Comparison of ENCODE assay signal across 21 cellular contexts in genomic region chr2:37282746-37283145, GRCh38. TPM values are rescaled to one million over a fixed set of nuclear protein-coding genes. Genes with fewer than 3 reads are reported as not detected.
DNase-seq lines count a peak whose midpoint lies in the region; TF ChIP-seq lines count a peak whose summit lies in the region.
"Had no signal": no experiment of that assay in that cellular context is flagged by ENCODE, and none has a peak within 500 bp of the region (broad histone marks: within the 10 kb centered on the region; RNA-seq: fewer than 3 reads in every experiment).

No MANE protein-coding gene starts in this region.

- H4K20me1 ChIP-seq in smooth muscle cell (ENCODE audit: low read depth), result no peaks in the 10 kb centered on the region

- H3K9me3 Mint-ChIP-seq in HFFc6, result no peaks in the 10 kb centered on the region
- H3K9me3 Mint-ChIP-seq: activated T-cell treated with anti-CD3 and anti-CD28 coated beads, Interleukin-2, amount 50 U/mL, for 4 hours; CD4-positive, alpha-beta T cell; natural killer cell; stimulated activated memory B cell treated with anti-CD40 and anti-IgM and Interleukin-4, amounts not matched to agents 10 μg/mL and 1 μg/mL and 100 μg/mL, for 72 hours had no signal

- no peak overlapping the region for H3K4me2 ChIP-seq in smooth muscle cell

- H3K4me3 Mint-ChIP-seq in HFFc6, result peak overlapping the region; percentile 67
- H3K4me3 Mint-ChIP-seq: activated CD8-positive, alpha-beta T cell treated with anti-CD3 and anti-CD28 coated beads, Interleukin-2, amount 10 ng/mL, durations not matched to agents 7 days and 5 days; activated T-cell treated with anti-CD3 and anti-CD28 coated beads, Interleukin-2, amount 50 U/mL, for 4 hours; CD4-positive, alpha-beta T cell; natural killer cell; stimulated activated memory B cell treated with anti-CD40 and anti-IgM and Interleukin-4, amounts not matched to agents 10 μg/mL and 1 μg/mL and 100 μg/mL, for 72 hours had no signal

- no peaks in the 10 kb centered on the region for H3K27me3 ChIP-seq in A673 (replicated peaks; ENCODE audit: insufficient read depth, low read depth, low read length, poor library complexity)
- H3K27me3 ChIP-seq in brain microvascular endothelial cell (replicated peaks), result no peaks in the 10 kb centered on the region
- no peaks in the 10 kb centered on the region for H3K27me3 ChIP-seq in smooth muscle cell (ENCODE audit: low read depth)
- H3K27me3 ChIP-seq: thyroid gland had no signal

- BruUV-seq in A673 (replicated peaks; lab: Mats Ljungman, UMichigan), result no TSS peak

- H3K4me1 Mint-ChIP-seq in HFFc6 (ENCODE audit: low read depth), result peaks cover 38% of the 10 kb centered on the region
- H3K4me1 Mint-ChIP-seq: natural killer cell had no signal

- CTCF ChIA-PET in A673 (lab: Charles Lee), result no interaction called here

- no peak overlapping the region for H3K4me3 ChIP-seq in A673 (ENCODE audit: low read depth, low read length, poor library complexity, severe bottlenecking)
- no peak overlapping the region for H3K4me3 ChIP-seq in brain microvascular endothelial cell (ENCODE audit: low read depth, low read length)
- H3K4me3 ChIP-seq in smooth muscle cell, result no peak overlapping the region
- H3K4me3 ChIP-seq: thyroid gland had no signal

- intact Hi-C loops in A673 (cut with micrococcal nuclease; ENCODE audit: unreplicated experiment), result no loop called here

- H3K9me3 ChIP-seq in A673 (ENCODE audit: low read depth, low read length, poor library complexity, severe bottlenecking), result no peaks in the 10 kb centered on the region
- no peaks in the 10 kb centered on the region for H3K9me3 ChIP-seq in smooth muscle cell (replicated peaks; ENCODE audit: low read depth)
- H3K9me3 ChIP-seq: thyroid gland had no signal

- in situ Hi-C loops in brain microvascular endothelial cell (cut with HindIII; ENCODE audit: low pct_ligation_motif_present, low sequenced_read_pairs), result no loop called here

- peaks cover 2% of the 10 kb centered on the region for H3F3A ChIP-seq in smooth muscle cell (ENCODE audit: low read depth)

- no peak overlapping the region for H3K9ac ChIP-seq in smooth muscle cell (ENCODE audit: low read depth)
- H3K9ac ChIP-seq: parathyroid adenoma had no signal

- POLR2A ChIA-PET in A673 (lab: Charles Lee; ENCODE audit: low non-redundant PET), result no interaction called here

- no peak for TF ChIP-seq CTCF in A673 (conservative IDR thresholded peaks at IDR 0.05; ENCODE audit: low read depth, low read length)
- no peak for TF ChIP-seq CTCF in HFFc6 (IDR thresholded peaks at IDR 0.05)
- TF ChIP-seq CTCF in brain microvascular endothelial cell (IDR thresholded peaks at IDR 0.05; ENCODE audit: low read depth, low read length, missing control alignments), result no peak
- TF ChIP-seq CTCF in smooth muscle cell (IDR thresholded peaks at IDR 0.05; ENCODE audit: borderline replicate concordance, insufficient read depth, poor library complexity, severe bottlenecking), result no peak
- TF ChIP-seq CTCF in GM10266 (IDR thresholded peaks at IDR 0.05; ENCODE audit: control insufficient read depth, insufficient read depth, low read depth, missing control alignments), result no peak

- H3K27me3 Mint-ChIP-seq in HFFc6 (ENCODE audit: insufficient read depth), result no peaks in the 10 kb centered on the region; the same call in 1 of the 2 replicates
- H3K27me3 Mint-ChIP-seq: CD4-positive, alpha-beta T cell; stimulated activated memory B cell treated with anti-CD40 and anti-IgM and Interleukin-4, amounts not matched to agents 10 μg/mL and 1 μg/mL and 100 μg/mL, for 72 hours had no signal

- H3K4me1 ChIP-seq in A673 (ENCODE audit: insufficient read depth, low read length, poor library complexity, severe bottlenecking) (peaks cover 4% of the 10 kb centered on the region), smooth muscle cell (ENCODE audit: low read depth) (no peaks in the 10 kb centered on the region)
- H3K4me1 ChIP-seq: parathyroid adenoma, thyroid gland had no signal

- peaks cover 15% of the 10 kb centered on the region for H3K36me3 Mint-ChIP-seq in HFFc6 (ENCODE audit: low read depth)

- WGBS in smooth muscle cell (ENCODE audit: low lambda C conversion rate), result 93% methylated on average over 2 of the region's 2 CpGs

- H3K36me3 ChIP-seq in A673 (ENCODE audit: insufficient read depth, low read length, poor library complexity, severe bottlenecking), result peaks cover 50% of the 10 kb centered on the region
- H3K36me3 ChIP-seq in brain microvascular endothelial cell (replicated peaks), result peaks cover 14% of the 10 kb centered on the region
- H3K36me3 ChIP-seq in smooth muscle cell (ENCODE audit: low read depth), result peaks cover 29% of the 10 kb centered on the region

- H3K79me2 ChIP-seq in smooth muscle cell (ENCODE audit: low read depth), result no peaks in the 10 kb centered on the region
- H3K79me2 ChIP-seq: parathyroid adenoma had no signal

- H2AFZ ChIP-seq in smooth muscle cell (ENCODE audit: low read depth), result no peak overlapping the region
- H2AFZ ChIP-seq: parathyroid adenoma had no signal

- H3K27ac ChIP-seq in A673 (ENCODE audit: low read depth, low read length, poor library complexity, severe bottlenecking), result peak overlapping the region; percentile 26
- peak overlapping the region; percentile 98 for H3K27ac ChIP-seq in brain microvascular endothelial cell
- H3K27ac ChIP-seq in smooth muscle cell (ENCODE audit: low read depth), result no peak overlapping the region
- H3K27ac ChIP-seq: parathyroid adenoma, thyroid gland had no signal

- H3K27ac Mint-ChIP-seq in HFFc6, result peak overlapping the region; percentile 82
- H3K27ac Mint-ChIP-seq: activated CD8-positive, alpha-beta T cell treated with anti-CD3 and anti-CD28 coated beads, Interleukin-2, amount 10 ng/mL, durations not matched to agents 7 days and 5 days; CD4-positive, alpha-beta T cell; natural killer cell had no signal

- no peak for DNase-seq in A673 (ENCODE audit: low spot score)
- DNase-seq in HFFc6, result no peak
- DNase-seq in brain microvascular endothelial cell, result peak; percentile 51
- DNase-seq in hepatic stellate cell (ENCODE audit: low spot score), result peak; percentile 10
- DNase-seq in smooth muscle cell (lab: John Stamatoyannopoulos, UW; ENCODE audit: unreplicated experiment), result no peak
- no peak for DNase-seq in middle frontal gyrus (ENCODE audit: extremely low spot score, low spot score)
- no peak for DNase-seq in hypothalamus (lab: John Stamatoyannopoulos, UW)
- DNase-seq in GM10266 (ENCODE audit: extremely low spot score), result no peak
- DNase-seq: activated CD8-positive, alpha-beta T cell treated with anti-CD3 and anti-CD28 coated beads, Interleukin-2, amount 10 ng/mL, durations not matched to agents 7 days and 5 days; activated naive CD4-positive, alpha-beta T cell treated with Interleukin-2 at 50 U/mL for 16 hours; activated T-cell treated with anti-CD3 and anti-CD28 coated beads, Interleukin-2, amount 50 U/mL, for 4 hours; anterior cingulate cortex; CD4-positive, alpha-beta T cell; mesendoderm; natural killer cell; NCI-H1105 treated with DMSO at 0.1 percent for 48 hours; NCI-H2081; T-helper 9 cell; thyroid gland had no signal

RNA-seq across cellular contexts. Expression of gene PRKD3, which starts 41.9 kb away (rescaled TPM):
- 53.1 and 54.9 TPM in 2 replicates for total RNA-seq in A673 (2021)
- total RNA-seq in HFFc6 (2021; fragmentation: NEBNext Ultra II Directional; extraction: Animal tissue kit (Norgen Biotek cat#: 25700)), result 10 to 100 TPM; 19.9 to 33.7 (median 27.5) TPM
- total RNA-seq in smooth muscle cell, result 62.0 and 73.4 TPM in 2 replicates
- polyA plus RNA-seq in smooth muscle cell, result 18.5 and 18.8 TPM in 2 replicates

RNA-seq across cellular contexts. Expression of gene NDUFAF7, which starts 51.3 kb away (rescaled TPM):
- total RNA-seq in A673 (2021), result 21.1 and 25.0 TPM in 2 replicates
- 10 to 100 TPM; 10.2 to 13.6 (median 12.1) TPM for total RNA-seq in HFFc6 (2021; fragmentation: NEBNext Ultra II Directional; extraction: Animal tissue kit (Norgen Biotek cat#: 25700))
- total RNA-seq in smooth muscle cell, result 14.5 and 46.9 TPM in 2 replicates
- 13.4 and 16.5 TPM in 2 replicates for polyA plus RNA-seq in smooth muscle cell

RNA-seq across cellular contexts. Expression of gene CEBPZ, which starts 51.4 kb away (rescaled TPM):
- total RNA-seq in A673 (2021), result 90.1 and 98.9 TPM in 2 replicates
- 10 to 100 TPM; 36.9 to 50.2 (median 40.7) TPM for total RNA-seq in HFFc6 (2021; fragmentation: NEBNext Ultra II Directional; extraction: Animal tissue kit (Norgen Biotek cat#: 25700))
- 41.8 and 51.4 TPM in 2 replicates for total RNA-seq in smooth muscle cell
- polyA plus RNA-seq in smooth muscle cell, result 18.9 and 19.1 TPM in 2 replicates

Comparison
In these comparisons a context has a peak if more than half of its experiments do, and no peak if none do; other contexts are left out.
1. DNase-seq: peak in brain microvascular endothelial cell (single experiment) and hepatic stellate cell (single experiment); none in A673 (single experiment), HFFc6 (single experiment), smooth muscle cell (single experiment), middle frontal gyrus (single experiment), hypothalamus (0 of 51) and GM10266 (single experiment).